10 cellular contexts compared by ENCODE assay signal in the genomic region with DNA sequence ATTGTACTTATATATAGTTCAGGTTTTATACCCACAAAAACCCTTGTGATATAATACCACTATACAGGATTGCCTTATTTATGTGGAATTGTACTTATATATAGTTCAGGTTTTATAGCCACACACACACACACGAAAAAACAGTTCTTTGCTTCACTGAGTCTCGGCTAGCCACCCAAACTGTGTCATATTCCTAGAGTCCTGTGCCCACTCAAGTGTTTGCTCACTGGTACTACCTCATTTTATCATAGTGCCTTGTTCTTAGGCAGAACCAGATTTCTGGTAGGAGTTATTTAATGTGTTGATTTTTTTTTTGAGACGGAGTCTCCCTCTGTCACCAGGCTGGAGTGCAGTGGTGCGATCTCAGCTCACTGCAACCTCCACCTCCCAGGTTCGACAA. TPM values are rescaled to one million over a fixed set of nuclear protein-coding genes. Genes with fewer than 3 reads are reported as not detected.
A peak's percentile ranks its signal among the peaks of the same experiment; 100 is the strongest.
DNase-seq lines count a peak whose midpoint lies in the region; ATAC-seq and TF ChIP-seq lines count a peak whose summit lies in the region.
"Had no signal": no experiment of that assay in that cellular context is flagged by ENCODE, and none has a peak within 500 bp of the region (broad histone marks: within the 10 kb centered on the region; RNA-seq: fewer than 3 reads in every experiment).

No MANE protein-coding gene starts in this region.

- H3K4me3 Mint-ChIP-seq in effector memory CD8-positive, alpha-beta T cell: peak overlapping the region; percentile 72 to 82
- H3K4me3 Mint-ChIP-seq: HFFc6 had no signal

- H3K27ac Mint-ChIP-seq in effector memory CD8-positive, alpha-beta T cell: peak overlapping the region; percentile 93 to 98
- H3K27ac Mint-ChIP-seq: HFFc6 had no signal

- no peak for TF ChIP-seq CTCF in OCI-LY3 (IDR thresholded peaks at IDR 0.05; ENCODE audit: low read depth, low read length)
- TF ChIP-seq CTCF in transverse colon (IDR thresholded peaks at IDR 0.05): no peak
- TF ChIP-seq CTCF in BE2C (IDR thresholded peaks at IDR 0.05; ENCODE audit: low read depth, low read length): no peak

- no peaks in the 10 kb centered on the region for H3K27me3 ChIP-seq in OCI-LY3 (ENCODE audit: low read depth, low read length)
- no peaks in the 10 kb centered on the region for H3K27me3 ChIP-seq in transverse colon
- no peaks in the 10 kb centered on the region for H3K27me3 ChIP-seq in BE2C
- H3K27me3 ChIP-seq: ascending aorta had no signal

- no peak for TF ChIP-seq EP300 in transverse colon (IDR thresholded peaks at IDR 0.05; ENCODE audit: low read depth)

- H3K4me3 ChIP-seq in OCI-LY3 (ENCODE audit: low read length) (peak overlapping the region; percentile 68), transverse colon (no peak overlapping the region), BE2C (ENCODE audit: low read depth, low read length) (no peak overlapping the region)
- H3K4me3 ChIP-seq: ascending aorta had no signal

- no peaks in the 10 kb centered on the region for H3K9me3 ChIP-seq in OCI-LY3 (ENCODE audit: insufficient read depth, low read length)
- no peaks in the 10 kb centered on the region for H3K9me3 ChIP-seq in transverse colon
- H3K9me3 ChIP-seq in BE2C: no peaks in the 10 kb centered on the region
- H3K9me3 ChIP-seq: ascending aorta had no signal

- peaks cover 38 to 55% of the 10 kb centered on the region in 2 donors for H3K4me1 Mint-ChIP-seq in effector memory CD8-positive, alpha-beta T cell (ENCODE audit: low read depth in 2 of 2)

- H3K9ac ChIP-seq in OCI-LY3 (ENCODE audit: low read length): no peak overlapping the region

- H4K20me1 ChIP-seq in OCI-LY3 (ENCODE audit: insufficient read depth, low read length): peaks cover 15% of the 10 kb centered on the region

- H3K4me1 ChIP-seq in OCI-LY3 (ENCODE audit: low read length) (peaks cover 13% of the 10 kb centered on the region), transverse colon (peaks cover 0 to 26% (median 3%) of the 10 kb centered on the region in 4 donors), BE2C (no peaks in the 10 kb centered on the region)
- H3K4me1 ChIP-seq: ascending aorta had no signal

- intact Hi-C loops in transverse colon (cut with DNase I; ENCODE audit: low total_unique reads): no loop called here

- H3K36me3 ChIP-seq in OCI-LY3 (replicated peaks; ENCODE audit: low read depth, low read length) (no peaks in the 10 kb centered on the region), transverse colon (no peaks in the 10 kb centered on the region), BE2C (no peaks in the 10 kb centered on the region)
- H3K36me3 ChIP-seq: ascending aorta had no signal

- ATAC-seq in effector memory CD8-positive, alpha-beta T cell (replicated peaks): peak; percentile 14

- H3K4me2 ChIP-seq in OCI-LY3 (ENCODE audit: low read length): peak overlapping the region; percentile 83

- peak overlapping the region; percentile 72; the same call in 1 of the 2 replicates for H2AFZ ChIP-seq in OCI-LY3 (ENCODE audit: low read depth, low read length)

- no peaks in the 10 kb centered on the region for H3K27me3 Mint-ChIP-seq in effector memory CD8-positive, alpha-beta T cell

- H3K36me3 Mint-ChIP-seq in effector memory CD8-positive, alpha-beta T cell (ENCODE audit: insufficient read depth): peaks cover 25% of the 10 kb centered on the region

- H3K27ac ChIP-seq in OCI-LY3 (ENCODE audit: low read length) (peak overlapping the region; percentile 46), transverse colon (peak overlapping the region; percentile 14 to 58 (median 36))
- H3K27ac ChIP-seq: ascending aorta had no signal

- no peak for TF ChIP-seq POLR2A in transverse colon (IDR thresholded peaks at IDR 0.05)

- in situ Hi-C loops in transverse colon (cut with MboI; ENCODE audit: low pct_ligation_motif_present in 1 of 4, low pct_unique_long_range_greater_than_20kb in 1 of 4, low sequenced_read_pairs in 3 of 4): no loop called here

- H3K79me2 ChIP-seq in OCI-LY3 (ENCODE audit: low read length): peaks cover 58% of the 10 kb centered on the region

- WGBS in transverse colon (ENCODE audit: low coverage in 1 of 2), 2 donors: 87 to 100% methylated on average over 2 to 5 of the region's 5 CpGs

- DNase-seq in activated naive CD4-positive, alpha-beta T cell treated with Interleukin-2 at 50 U/mL for 16 hours: peak; percentile 10
- no peak for DNase-seq in activated naive CD4-positive, alpha-beta T cell (lab: John Stamatoyannopoulos, UW)
- DNase-seq in effector memory CD8-positive, alpha-beta T cell: no peak
- DNase-seq in transverse colon (no peak), dedifferentiated amniotic fluid mesenchymal stem cell (ENCODE audit: extremely low spot score) (no peak), BE2C (no peak), putamen (ENCODE audit: low spot score) (no peak)
- DNase-seq: HFFc6 had no signal

- H3K9me3 Mint-ChIP-seq in effector memory CD8-positive, alpha-beta T cell: no peaks in the 10 kb centered on the region
- H3K9me3 Mint-ChIP-seq: HFFc6 had no signal

RNA-seq across cellular contexts. Expression of gene RASA2, which starts 12.5 kb away (rescaled TPM):
- 10 to 100 TPM in 3 of 4 donors, 1 to 10 TPM in 1; 9.0 to 70.3 (median 21.5) TPM for total RNA-seq in transverse colon
- 2.1 TPM for polyA plus RNA-seq in BE2C (2012; ENCODE audit: insufficient read depth, insufficient read length, low read depth)
